Comparison of ENCODE assay signal across 18 cellular contexts in the genomic region with DNA sequence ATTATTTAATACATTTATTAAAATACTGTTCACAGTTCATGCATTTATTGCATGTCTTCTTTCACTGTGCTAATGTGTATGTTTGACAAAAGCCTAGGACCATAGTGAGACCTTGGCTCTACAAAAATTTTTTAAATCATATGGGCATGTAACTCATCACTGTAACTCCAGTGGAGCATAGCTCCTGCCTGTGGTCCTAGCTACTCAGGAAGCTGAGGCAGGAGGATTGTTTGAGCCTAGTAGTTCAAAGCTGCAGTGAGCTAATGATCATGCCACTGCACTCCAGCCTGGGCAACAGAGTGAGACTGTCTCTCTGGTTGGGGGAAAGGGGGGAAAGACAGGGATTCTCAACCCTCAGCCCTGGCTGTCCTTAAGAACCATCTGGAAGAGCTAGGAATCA.
A peak's percentile ranks its signal among the peaks of the same experiment; 100 is the strongest.
DNase-seq lines count a peak whose midpoint lies in the region; ATAC-seq and TF ChIP-seq lines count a peak whose summit lies in the region.
"Had no signal": no experiment of that assay in that cellular context is flagged by ENCODE, and none has a peak within 500 bp of the region (broad histone marks: within the 10 kb centered on the region; RNA-seq: fewer than 3 reads in every experiment).

No MANE protein-coding gene starts in this region.

- POLR2A ChIA-PET in naive thymus-derived CD4-positive, alpha-beta T cell (lab: Charles Lee): no interaction called here

- no peaks in the 10 kb centered on the region for H3K27me3 Mint-ChIP-seq in immature natural killer cell (ENCODE audit: low read depth in 3 of 3)
- H3K27me3 Mint-ChIP-seq in naive thymus-derived CD4-positive, alpha-beta T cell: no peaks in the 10 kb centered on the region

- no peaks in the 10 kb centered on the region for H3K36me3 ChIP-seq in Loucy (ENCODE audit: insufficient read depth, low read length)
- no peaks in the 10 kb centered on the region for H3K36me3 ChIP-seq in naive thymus-derived CD4-positive, alpha-beta T cell (ENCODE audit: control insufficient read depth in 2 of 3, insufficient read depth in 3 of 3, low read length in 3 of 3)

- CTCF ChIA-PET in naive thymus-derived CD4-positive, alpha-beta T cell (lab: Charles Lee): interaction anchor here (1.2 to 1.3 kb wide), 2 partner anchors 9 to 11 kb away, joined by 4 to 7 read pairs; no protein-coding TSS in a partner anchor

- TF ChIP-seq CTCF in Loucy (conservative IDR thresholded peaks at IDR 0.05; ENCODE audit: low read length): no peak

- H3K4me1 Mint-ChIP-seq in immature natural killer cell: no peaks in the 10 kb centered on the region
- H3K4me1 Mint-ChIP-seq in naive thymus-derived CD4-positive, alpha-beta T cell: peaks cover 0 to 22% (median 6%) of the 10 kb centered on the region in 7 donors

- H3K27me3 ChIP-seq in right cardiac atrium (ENCODE audit: control insufficient read depth, insufficient read depth): no peaks in the 10 kb centered on the region
- H3K27me3 ChIP-seq in Loucy (ENCODE audit: insufficient read depth, low read length, poor library complexity, severe bottlenecking): no peaks in the 10 kb centered on the region
- H3K27me3 ChIP-seq in naive thymus-derived CD4-positive, alpha-beta T cell (ENCODE audit: control insufficient read depth in 2 of 2, insufficient read depth in 2 of 2, low read length in 2 of 2): no peaks in the 10 kb centered on the region

- H3K9me3 ChIP-seq in right cardiac atrium (ENCODE audit: control insufficient read depth, low read length) (no peaks in the 10 kb centered on the region), Loucy (ENCODE audit: insufficient read depth, low read depth, low read length) (no peaks in the 10 kb centered on the region)
- no peaks in the 10 kb centered on the region for H3K9me3 ChIP-seq in naive thymus-derived CD4-positive, alpha-beta T cell (ENCODE audit: control insufficient read depth in 2 of 3, low read length in 3 of 3)

- H3K4me3 Mint-ChIP-seq in immature natural killer cell: no peak overlapping the region
- no peak overlapping the region for H3K4me3 Mint-ChIP-seq in naive thymus-derived CD4-positive, alpha-beta T cell
- H3K4me3 Mint-ChIP-seq: H9 had no signal

- H3K27ac ChIP-seq in right cardiac atrium (ENCODE audit: low read length): peak overlapping the region; percentile 69
- H3K27ac ChIP-seq in naive thymus-derived CD4-positive, alpha-beta T cell (ENCODE audit: low read depth, low read length): no peak overlapping the region
- H3K27ac ChIP-seq: C4-2B, PC-9, SK-N-MC had no signal

- H3K4me1 ChIP-seq in right cardiac atrium (ENCODE audit: control insufficient read depth, insufficient read depth, low read length): peaks cover 14% of the 10 kb centered on the region
- peaks cover 20% of the 10 kb centered on the region for H3K4me1 ChIP-seq in Loucy (ENCODE audit: insufficient read depth, low read length, poor library complexity, severe bottlenecking)
- H3K4me1 ChIP-seq in naive thymus-derived CD4-positive, alpha-beta T cell (ENCODE audit: control insufficient read depth in 2 of 2, insufficient read depth in 2 of 2, low read length in 2 of 2): no peaks in the 10 kb centered on the region

- H3K4me3 ChIP-seq in right cardiac atrium (ENCODE audit: low read length) (no peak overlapping the region), Loucy (ENCODE audit: low read length, poor library complexity, severe bottlenecking) (no peak overlapping the region)
- H3K4me3 ChIP-seq in naive thymus-derived CD4-positive, alpha-beta T cell (ENCODE audit: low read length): no peak overlapping the region
- H3K4me3 ChIP-seq: PC-9, SK-N-MC had no signal

- H3K4me2 ChIP-seq in Loucy (ENCODE audit: low read depth, low read length, poor library complexity, severe bottlenecking): peak overlapping the region; percentile 12
- H3K4me2 ChIP-seq: PC-9 had no signal

- DNase-seq in right cardiac atrium: no peak
- DNase-seq in left ventricle myocardium superior: no peak
- DNase-seq in kidney tubule cell (ENCODE audit: low spot score): peak; percentile 44
- DNase-seq in immature natural killer cell: no peak
- no peak for DNase-seq in naive thymus-derived CD4-positive, alpha-beta T cell
- DNase-seq in NCI-H128 (lab: John Stamatoyannopoulos, UW; ENCODE audit: unreplicated experiment): no peak
- DNase-seq: GDM1, H9, MV-4-11, NCI-H1436, NCI-H2081, NCI-H510A, NCI-H774, PC-9 had no signal

- ATAC-seq in right cardiac atrium (no peak), left ventricle myocardium superior (no peak), GM18519 (IDR thresholded peaks at IDR 0.05; ENCODE audit: low FRiP score, unreplicated experiment) (no peak)
- no peak for ATAC-seq in naive thymus-derived CD4-positive, alpha-beta T cell

- H3K9ac ChIP-seq in Loucy (ENCODE audit: low read depth, low read length, poor library complexity, severe bottlenecking): peak overlapping the region; percentile 33

- H3K27ac Mint-ChIP-seq in immature natural killer cell: no peak overlapping the region
- no peak overlapping the region for H3K27ac Mint-ChIP-seq in naive thymus-derived CD4-positive, alpha-beta T cell

- no peaks in the 10 kb centered on the region for H3K9me3 Mint-ChIP-seq in immature natural killer cell
- no peaks in the 10 kb centered on the region for H3K9me3 Mint-ChIP-seq in naive thymus-derived CD4-positive, alpha-beta T cell
- H3K9me3 Mint-ChIP-seq: H9 had no signal

- peaks cover 22% of the 10 kb centered on the region; the same call in 1 of the 2 replicates for H3K79me2 ChIP-seq in Loucy (ENCODE audit: insufficient read depth, low read length)

- no peaks in the 10 kb centered on the region for H4K20me1 ChIP-seq in Loucy (ENCODE audit: insufficient read depth, low read length, poor library complexity, severe bottlenecking)

- no peak overlapping the region for H2AFZ ChIP-seq in Loucy (ENCODE audit: low read length)
- H2AFZ ChIP-seq: PC-9 had no signal

- no peaks in the 10 kb centered on the region for H3K9me2 ChIP-seq in Loucy (replicated peaks; ENCODE audit: low read depth, low read length)

- H3F3A ChIP-seq in Loucy (ENCODE audit: low read depth): no peaks in the 10 kb centered on the region

- intact Hi-C loops in right cardiac atrium (cut with DNase I) (no loop called here), left ventricle myocardium superior (cut with micrococcal nuclease) (no loop called here)
- intact Hi-C loops in naive thymus-derived CD4-positive, alpha-beta T cell (cut with micrococcal nuclease): no loop called here

- H3K36me3 Mint-ChIP-seq in immature natural killer cell: no peaks in the 10 kb centered on the region
- no peaks in the 10 kb centered on the region for H3K36me3 Mint-ChIP-seq in naive thymus-derived CD4-positive, alpha-beta T cell
